ENCODE assay signal across 1 cellular context in genomic region chr10:47104101-47104707, GRCh38.
TF ChIP-seq lines count a peak whose summit lies in the region.

No MANE protein-coding gene starts in this region.

TF ChIP-seq in WTC11, 78 proteins besides CTCF, POLR2A, EP300 and RAD21 (continued from another document):
- TF ChIP-seq ARID4B (CRISPR knock-in tag; IDR thresholded peaks at IDR 0.05; ENCODE audit: borderline replicate concordance) (no peak), MYBL2 (CRISPR knock-in tag; IDR thresholded peaks at IDR 0.05) (no peak), OVOL2 (CRISPR knock-in tag; IDR thresholded peaks at IDR 0.05; ENCODE audit: borderline replicate concordance) (no peak), ZNF416 (CRISPR knock-in tag; IDR thresholded peaks at IDR 0.05) (no peak), ZSCAN18 (CRISPR knock-in tag; IDR thresholded peaks at IDR 0.05) (no peak), NFE2L1 (CRISPR knock-in tag; IDR thresholded peaks at IDR 0.05) (no peak), CBFB (CRISPR knock-in tag; IDR thresholded peaks at IDR 0.05; ENCODE audit: low read depth) (no peak), SOX15 (CRISPR knock-in tag; IDR thresholded peaks at IDR 0.05) (no peak), FOXJ3 (CRISPR knock-in tag; IDR thresholded peaks at IDR 0.05; ENCODE audit: borderline replicate concordance) (no peak), SMAD4 (CRISPR knock-in tag; IDR thresholded peaks at IDR 0.05) (no peak), SMAD3 (CRISPR knock-in tag; IDR thresholded peaks at IDR 0.05; ENCODE audit: borderline replicate concordance) (no peak), ZMAT4 (CRISPR knock-in tag; IDR thresholded peaks at IDR 0.05) (no peak), ETV6 (CRISPR knock-in tag; IDR thresholded peaks at IDR 0.05) (no peak), CREM (CRISPR knock-in tag; IDR thresholded peaks at IDR 0.05) (no peak), ZNF138 (CRISPR knock-in tag; conservative IDR thresholded peaks at IDR 0.05) (no peak)
